Comparison of ENCODE assay signal across 8 cellular contexts in genomic region chr22:46267431-46268279, GRCh38. TPM values are rescaled to one million over a fixed set of nuclear protein-coding genes. Genes with fewer than 3 reads are reported as not detected.
DNase-seq lines count a peak whose midpoint lies in the region; ATAC-seq, FAIRE-seq and TF ChIP-seq lines count a peak whose summit lies in the region.

Gene TTC38 (plus strand): TSS chr22:46268008. CDS start chr22:46268040, 32 bp downstream.

- H3K4me3 ChIP-seq in AG04450 (ENCODE audit: low read depth, low read length) (peak within 1 kb of the TSS; percentile 81), fibroblast of mammary gland (ENCODE audit: control insufficient read depth, low read depth, low read length) (peak within 1 kb of the TSS; percentile 80)

- peaks cover 14% of the 10 kb centered on the region for H3K9me3 ChIP-seq in AG04450 (ENCODE audit: control insufficient read depth, insufficient read depth, low read length)

- ATAC-seq in GM18511 (IDR thresholded peaks at IDR 0.05; ENCODE audit: unreplicated experiment) (peak; percentile 81), HG03442 (IDR thresholded peaks at IDR 0.05; ENCODE audit: unreplicated experiment) (peak; percentile 77)

- TF ChIP-seq CTCF in AG04450 (IDR thresholded peaks at IDR 0.05; ENCODE audit: low read depth, low read length) (no peak), fibroblast of mammary gland (conservative IDR thresholded peaks at IDR 0.05; ENCODE audit: control insufficient read depth, insufficient read depth, low read depth, low read length) (no peak)

- DNase-seq in AG04450 (ENCODE audit: low read depth, low spot score), result no peak
- peak; percentile 77 for DNase-seq in RCC 7860 (ENCODE audit: low spot score)
- DNase-seq in activated effector memory CD4-positive, alpha-beta T cell treated with Interleukin-2 at 50 U/mL for 16 hours, result peak; percentile 43
- peak; percentile 63 for DNase-seq in fibroblast of mammary gland (ENCODE audit: low read depth)
- DNase-seq in myocyte (ENCODE audit: low read depth), result peak; percentile 95

- H3K27me3 ChIP-seq in AG04450 (ENCODE audit: control insufficient read depth, insufficient read depth, low read length), result peaks cover 4% of the 10 kb centered on the region

- POLR2A ChIA-PET in AG04450 (lab: Yijun Ruan, JAX), result interaction anchor here (0.7 to 1.5 kb wide), 7 partner anchors 8 to 271 kb away, joined by 3 to 5 read pairs (median 4); partner anchors contain the start of gene CDPF1

- H3K27ac ChIP-seq in AG04450 (ENCODE audit: low read depth, low read length) (peak within 1 kb of the TSS; percentile 11), temporal lobe (ENCODE audit: low read depth, low read length) (peak within 1 kb of the TSS; percentile 84)

- CTCF ChIA-PET in AG04450 (lab: Charles Lee), result interaction anchor here (1.1 to 1.4 kb wide), 2 partner anchors 21 to 146 kb away, joined by 3 read pairs; no protein-coding TSS in a partner anchor

- no peak for FAIRE-seq in RCC 7860 (lab: Jason Lieb, UNC)

RNA-seq across cellular contexts. Expression of gene TTC38, which starts in this region (rescaled TPM):
- polyA plus RNA-seq in AG04450 (2011; rRNA removed), result 23.7 and 25.5 TPM in 2 replicates
- polyA minus RNA-seq in AG04450 (2011; rRNA and poly(A)+ RNA removed), result 22.9 and 25.2 TPM in 2 replicates
- total RNA-seq in myocyte (31.5 and 38.9 TPM in 2 replicates), temporal lobe (6.4 TPM)
- polyA plus RNA-seq in myocyte (2012), result 14.6 TPM
